1 cellular context compared by ENCODE assay signal in the genomic region with DNA sequence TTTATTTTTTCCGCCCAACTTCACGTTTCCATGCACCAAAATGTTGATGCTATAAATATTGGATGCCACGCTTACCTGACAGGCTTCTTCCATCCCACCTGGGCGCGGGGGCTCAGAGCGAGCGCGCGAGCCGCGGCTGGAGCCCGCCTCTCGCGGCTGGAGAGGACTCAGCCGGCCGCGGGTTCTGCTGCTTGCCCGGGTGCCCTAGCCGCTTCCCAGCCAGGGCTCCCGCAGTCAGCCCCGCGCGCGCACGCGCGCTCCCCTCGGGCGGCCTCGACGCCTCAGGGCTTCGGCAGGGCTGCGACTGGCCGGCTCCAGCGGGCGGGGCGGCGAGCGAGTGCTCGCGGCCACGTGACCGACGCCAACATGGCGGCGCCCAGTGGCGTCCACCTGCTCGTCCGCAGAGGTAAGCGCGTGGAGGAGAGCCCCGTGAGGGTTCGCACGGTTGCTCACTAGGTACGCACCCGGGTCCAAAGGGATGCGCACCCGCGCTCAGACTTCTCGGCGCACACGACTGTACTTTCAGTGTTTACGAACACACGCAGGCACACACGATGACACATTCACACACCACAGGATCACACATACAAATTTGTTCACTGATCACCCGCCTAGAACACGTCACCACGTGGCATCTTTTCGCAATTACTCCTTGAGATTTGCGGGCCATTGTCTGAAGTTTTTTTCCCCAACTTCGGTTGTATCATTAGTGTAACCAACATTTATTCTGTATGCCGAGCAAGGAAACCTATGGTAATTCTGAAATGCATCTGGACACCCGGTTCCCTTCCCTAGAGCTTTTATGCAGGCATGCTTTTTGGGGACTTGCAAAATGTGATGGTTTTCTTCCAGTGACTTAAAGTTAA.
TF ChIP-seq lines count a peak whose summit lies in the region.

Gene METAP1D (plus strand): TSS at position 350 of the 866 bp plus-strand sequence. CDS start 17 bp downstream, at position 367.

TF ChIP-seq in WTC11, 78 proteins besides CTCF, POLR2A, EP300 and RAD21 (continued from another document):
- no peak for TF ChIP-seq CDX4 (CRISPR knock-in tag; IDR thresholded peaks at IDR 0.05; ENCODE audit: borderline replicate concordance)
- TF ChIP-seq SMAD3 (CRISPR knock-in tag; IDR thresholded peaks at IDR 0.05; ENCODE audit: borderline replicate concordance), result peak; percentile 82; the same call in 1 of the 2 replicates
- TF ChIP-seq NFYB (CRISPR knock-in tag; conservative IDR thresholded peaks at IDR 0.05; ENCODE audit: low read depth), result no peak
- TF ChIP-seq, protein P1, sequence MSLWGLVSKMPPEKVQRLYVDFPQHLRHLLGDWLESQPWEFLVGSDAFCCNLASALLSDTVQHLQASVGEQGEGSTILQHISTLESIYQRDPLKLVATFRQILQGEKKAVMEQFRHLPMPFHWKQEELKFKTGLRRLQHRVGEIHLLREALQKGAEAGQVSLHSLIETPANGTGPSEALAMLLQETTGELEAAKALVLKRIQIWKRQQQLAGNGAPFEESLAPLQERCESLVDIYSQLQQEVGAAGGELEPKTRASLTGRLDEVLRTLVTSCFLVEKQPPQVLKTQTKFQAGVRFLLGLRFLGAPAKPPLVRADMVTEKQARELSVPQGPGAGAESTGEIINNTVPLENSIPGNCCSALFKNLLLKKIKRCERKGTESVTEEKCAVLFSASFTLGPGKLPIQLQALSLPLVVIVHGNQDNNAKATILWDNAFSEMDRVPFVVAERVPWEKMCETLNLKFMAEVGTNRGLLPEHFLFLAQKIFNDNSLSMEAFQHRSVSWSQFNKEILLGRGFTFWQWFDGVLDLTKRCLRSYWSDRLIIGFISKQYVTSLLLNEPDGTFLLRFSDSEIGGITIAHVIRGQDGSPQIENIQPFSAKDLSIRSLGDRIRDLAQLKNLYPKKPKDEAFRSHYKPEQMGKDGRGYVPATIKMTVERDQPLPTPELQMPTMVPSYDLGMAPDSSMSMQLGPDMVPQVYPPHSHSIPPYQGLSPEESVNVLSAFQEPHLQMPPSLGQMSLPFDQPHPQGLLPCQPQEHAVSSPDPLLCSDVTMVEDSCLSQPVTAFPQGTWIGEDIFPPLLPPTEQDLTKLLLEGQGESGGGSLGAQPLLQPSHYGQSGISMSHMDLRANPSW (CRISPR knock-in tag; conservative IDR thresholded peaks at IDR 0.05; ENCODE audit: low read depth), result no peak
- peak; percentile 92; the same call in 1 of the 2 replicates for TF ChIP-seq FOXP1 (CRISPR knock-in tag; IDR thresholded peaks at IDR 0.05; ENCODE audit: borderline replicate concordance)
- TF ChIP-seq, protein P2, sequence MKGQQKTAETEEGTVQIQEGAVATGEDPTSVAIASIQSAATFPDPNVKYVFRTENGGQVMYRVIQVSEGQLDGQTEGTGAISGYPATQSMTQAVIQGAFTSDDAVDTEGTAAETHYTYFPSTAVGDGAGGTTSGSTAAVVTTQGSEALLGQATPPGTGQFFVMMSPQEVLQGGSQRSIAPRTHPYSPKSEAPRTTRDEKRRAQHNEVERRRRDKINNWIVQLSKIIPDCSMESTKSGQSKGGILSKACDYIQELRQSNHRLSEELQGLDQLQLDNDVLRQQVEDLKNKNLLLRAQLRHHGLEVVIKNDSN (CRISPR knock-in tag; IDR thresholded peaks at IDR 0.05), result peak; percentile 98
- no peak for TF ChIP-seq SMAD4 (CRISPR knock-in tag; IDR thresholded peaks at IDR 0.05)
- peak; percentile 73; the same call in 1 of the 2 replicates for TF ChIP-seq MYBL2 (CRISPR knock-in tag; IDR thresholded peaks at IDR 0.05)
- no peak for TF ChIP-seq CBFB (CRISPR knock-in tag; IDR thresholded peaks at IDR 0.05; ENCODE audit: low read depth)
- TF ChIP-seq GTF2I (CRISPR knock-in tag; conservative IDR thresholded peaks at IDR 0.05), result no peak
- no peak for TF ChIP-seq ELF4 (CRISPR knock-in tag; IDR thresholded peaks at IDR 0.05; ENCODE audit: low read depth)
